In the genomic region with DNA sequence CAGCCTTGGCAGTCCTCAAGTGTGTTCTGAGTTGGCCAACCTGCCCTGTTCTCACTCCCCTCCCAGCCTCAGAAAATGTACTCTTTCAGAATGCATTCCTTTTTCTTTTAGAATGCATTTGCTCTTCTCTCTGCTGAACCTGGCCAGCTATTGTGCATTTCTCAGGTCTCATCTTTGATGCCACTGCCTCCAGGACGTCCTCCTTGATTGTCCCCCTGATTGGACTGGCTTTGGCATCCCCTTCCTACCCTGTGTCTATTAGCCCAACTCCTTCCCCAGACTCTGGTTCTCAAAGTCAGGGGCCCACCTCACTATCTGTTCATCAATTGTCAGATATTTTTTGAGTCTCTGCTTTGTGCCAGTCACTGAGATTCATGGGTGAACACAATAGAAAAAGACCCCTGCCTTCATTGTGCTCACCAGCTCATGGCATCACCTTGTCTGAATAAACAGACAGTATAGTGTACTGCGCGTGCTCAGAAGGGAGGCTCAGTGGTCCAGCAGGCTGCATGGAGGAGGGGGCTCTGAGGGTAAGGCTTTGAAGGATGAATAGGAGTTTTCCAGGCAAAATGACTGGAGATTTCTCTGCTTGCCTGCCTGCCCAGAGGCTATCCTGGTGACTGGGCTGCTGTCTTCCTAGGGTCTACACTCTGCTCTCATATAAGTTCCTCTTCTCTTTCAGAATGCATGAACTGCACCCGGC, we compare ENCODE assay signal across 26 cellular contexts.
"Had no signal": no experiment of that assay in that cellular context is flagged by ENCODE, and none has a peak within 500 bp of the region (broad histone marks: within the 10 kb centered on the region; RNA-seq: fewer than 3 reads in every experiment).

No MANE protein-coding gene starts in this region.

- H3K4me1 Mint-ChIP-seq: endodermal cell; naive B cell; stimulated activated naive B cell treated with anti-CD40 and anti-IgM and Interleukin-4, amounts not matched to agents 10 μg/mL and 1 μg/mL and 100 μg/mL, for 72 hours had no signal

- H3K4me3 Mint-ChIP-seq: endodermal cell; mesothelial cell of epicardium; natural killer cell treated with Interleukin-12 subunit alpha and Interleukin-12 subunit beta and Interleukin-15 and Interleukin-18, amount 100 ng/mL, for 72 hours; stimulated activated naive B cell treated with anti-CD40 and anti-IgM and Interleukin-4, amounts not matched to agents 10 μg/mL and 1 μg/mL and 100 μg/mL, for 72 hours had no signal

- H3K36me3 Mint-ChIP-seq: natural killer cell treated with Interleukin-12 subunit alpha and Interleukin-12 subunit beta and Interleukin-15 and Interleukin-18, amount 100 ng/mL, for 72 hours; stimulated activated naive B cell treated with anti-CD40 and anti-IgM and Interleukin-4, amounts not matched to agents 10 μg/mL and 1 μg/mL and 100 μg/mL, for 72 hours had no signal

- ATAC-seq: foreskin keratinocyte; gastroesophageal sphincter; heart right ventricle; left cardiac atrium; left lung; mucosa of descending colon; natural killer cell treated with Interleukin-12 subunit alpha and Interleukin-12 subunit beta and Interleukin-15 and Interleukin-18, amount 100 ng/mL, for 72 hours; pancreas; right lobe of liver; stimulated activated naive B cell treated with anti-CD40 and anti-IgM and Interleukin-4, amounts not matched to agents 10 μg/mL and 1 μg/mL and 100 μg/mL, for 72 hours had no signal

- DNase-seq: cortex of kidney; dorsolateral prefrontal cortex; effector CD4-positive, alpha-beta T cell; endodermal cell; foreskin keratinocyte; heart right ventricle; hippocampal formation; left cardiac atrium; left lung; mesenchymal stem cell; mucosa of descending colon; naive B cell; right lobe of liver; small intestine; stimulated activated CD4-positive, alpha-beta T cell treated with anti-CD3 and anti-CD28 coated beads, Interleukin-15, amount 100 ng/mL, for 24 hours; stimulated activated CD4-positive, alpha-beta T cell treated with anti-CD3 and anti-CD28 coated beads, Interleukin-2, amount 100 ng/mL, for 48 hours; stimulated activated naive B cell treated with anti-CD40 and anti-IgM and Interleukin-4, amounts not matched to agents 10 μg/mL and 1 μg/mL and 100 μg/mL, for 72 hours; stomach; thyroid gland; trophoblast cell had no signal

- H3K9me3 Mint-ChIP-seq: endodermal cell; natural killer cell treated with Interleukin-12 subunit alpha and Interleukin-12 subunit beta and Interleukin-15 and Interleukin-18, amount 100 ng/mL, for 72 hours; stimulated activated naive B cell treated with anti-CD40 and anti-IgM and Interleukin-4, amounts not matched to agents 10 μg/mL and 1 μg/mL and 100 μg/mL, for 72 hours had no signal

- H3K27ac Mint-ChIP-seq: endodermal cell; mesothelial cell of epicardium; natural killer cell treated with Interleukin-12 subunit alpha and Interleukin-12 subunit beta and Interleukin-15 and Interleukin-18, amount 100 ng/mL, for 72 hours; progenitor cell of endocrine pancreas; stimulated activated naive B cell treated with anti-CD40 and anti-IgM and Interleukin-4, amounts not matched to agents 10 μg/mL and 1 μg/mL and 100 μg/mL, for 72 hours had no signal

- H3K27me3 Mint-ChIP-seq: progenitor cell of endocrine pancreas had no signal

- FAIRE-seq: islet of Langerhans, pancreas, small intestine had no signal
